ENCODE assay signal across 1 cellular context in the genomic region with DNA sequence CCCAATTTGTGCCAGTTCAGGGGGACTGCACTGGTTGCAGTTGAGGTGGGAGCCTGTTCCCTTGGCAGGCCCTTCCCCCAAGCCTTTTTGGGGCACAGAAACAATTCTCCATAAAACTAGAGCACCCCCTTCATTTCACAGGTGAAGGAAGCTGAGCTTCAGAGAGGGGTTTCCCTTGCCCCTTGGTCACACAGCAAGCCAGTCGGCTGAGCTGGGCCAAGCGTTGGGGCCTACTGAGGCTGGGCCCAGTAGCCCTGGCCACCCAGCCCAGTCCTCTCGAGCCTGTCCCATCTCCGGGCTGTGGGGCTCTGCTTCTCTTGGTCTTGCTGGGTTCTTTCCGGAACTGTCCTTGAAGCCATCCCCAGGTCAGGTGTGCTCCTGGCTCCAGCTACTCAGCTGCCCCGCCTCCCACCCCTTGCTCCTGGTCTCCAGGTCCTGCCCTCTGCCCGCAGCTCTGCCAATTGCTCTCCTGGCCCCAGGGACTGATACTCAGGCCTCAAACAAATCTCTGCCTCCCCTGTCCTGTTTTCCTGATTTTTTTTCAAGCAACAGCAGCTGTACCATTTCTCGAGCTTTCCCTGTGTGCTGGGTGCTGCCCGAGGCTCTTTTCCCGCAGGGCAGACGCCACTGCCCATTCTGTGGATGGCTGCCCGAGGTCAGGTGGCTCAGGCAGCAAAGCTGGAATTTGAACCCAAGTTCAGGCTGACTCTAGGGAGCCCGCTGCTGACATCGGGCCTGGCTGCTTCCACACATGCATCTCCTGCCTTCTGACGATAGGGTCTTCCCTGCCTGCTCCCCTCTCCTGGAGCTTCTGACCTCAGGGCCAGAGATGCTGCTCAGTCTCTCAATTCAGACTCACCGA.
TF ChIP-seq lines count a peak whose summit lies in the region.

No MANE protein-coding gene starts in this region.

TF ChIP-seq in HepG2, 621 proteins besides CTCF, POLR2A, EP300 and RAD21 (continued from another document and continues in another):
- TF ChIP-seq, protein P1, sequence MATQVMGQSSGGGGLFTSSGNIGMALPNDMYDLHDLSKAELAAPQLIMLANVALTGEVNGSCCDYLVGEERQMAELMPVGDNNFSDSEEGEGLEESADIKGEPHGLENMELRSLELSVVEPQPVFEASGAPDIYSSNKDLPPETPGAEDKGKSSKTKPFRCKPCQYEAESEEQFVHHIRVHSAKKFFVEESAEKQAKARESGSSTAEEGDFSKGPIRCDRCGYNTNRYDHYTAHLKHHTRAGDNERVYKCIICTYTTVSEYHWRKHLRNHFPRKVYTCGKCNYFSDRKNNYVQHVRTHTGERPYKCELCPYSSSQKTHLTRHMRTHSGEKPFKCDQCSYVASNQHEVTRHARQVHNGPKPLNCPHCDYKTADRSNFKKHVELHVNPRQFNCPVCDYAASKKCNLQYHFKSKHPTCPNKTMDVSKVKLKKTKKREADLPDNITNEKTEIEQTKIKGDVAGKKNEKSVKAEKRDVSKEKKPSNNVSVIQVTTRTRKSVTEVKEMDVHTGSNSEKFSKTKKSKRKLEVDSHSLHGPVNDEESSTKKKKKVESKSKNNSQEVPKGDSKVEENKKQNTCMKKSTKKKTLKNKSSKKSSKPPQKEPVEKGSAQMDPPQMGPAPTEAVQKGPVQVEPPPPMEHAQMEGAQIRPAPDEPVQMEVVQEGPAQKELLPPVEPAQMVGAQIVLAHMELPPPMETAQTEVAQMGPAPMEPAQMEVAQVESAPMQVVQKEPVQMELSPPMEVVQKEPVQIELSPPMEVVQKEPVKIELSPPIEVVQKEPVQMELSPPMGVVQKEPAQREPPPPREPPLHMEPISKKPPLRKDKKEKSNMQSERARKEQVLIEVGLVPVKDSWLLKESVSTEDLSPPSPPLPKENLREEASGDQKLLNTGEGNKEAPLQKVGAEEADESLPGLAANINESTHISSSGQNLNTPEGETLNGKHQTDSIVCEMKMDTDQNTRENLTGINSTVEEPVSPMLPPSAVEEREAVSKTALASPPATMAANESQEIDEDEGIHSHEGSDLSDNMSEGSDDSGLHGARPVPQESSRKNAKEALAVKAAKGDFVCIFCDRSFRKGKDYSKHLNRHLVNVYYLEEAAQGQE (IDR thresholded peaks at IDR 0.05; ENCODE audit: borderline replicate concordance in 1 of 2, low read depth in 1 of 2, low read length in 2 of 2) = no peak
- peak; percentile 43; the same call in 1 of the 2 replicates for TF ChIP-seq ZSCAN31 (CRISPR knock-in tag; IDR thresholded peaks at IDR 0.05; ENCODE audit: low read depth)
- peak; percentile 47; the same call in 1 of the 2 replicates for TF ChIP-seq AKAP8 (CRISPR knock-in tag; IDR thresholded peaks at IDR 0.05)
- TF ChIP-seq, protein P2, sequence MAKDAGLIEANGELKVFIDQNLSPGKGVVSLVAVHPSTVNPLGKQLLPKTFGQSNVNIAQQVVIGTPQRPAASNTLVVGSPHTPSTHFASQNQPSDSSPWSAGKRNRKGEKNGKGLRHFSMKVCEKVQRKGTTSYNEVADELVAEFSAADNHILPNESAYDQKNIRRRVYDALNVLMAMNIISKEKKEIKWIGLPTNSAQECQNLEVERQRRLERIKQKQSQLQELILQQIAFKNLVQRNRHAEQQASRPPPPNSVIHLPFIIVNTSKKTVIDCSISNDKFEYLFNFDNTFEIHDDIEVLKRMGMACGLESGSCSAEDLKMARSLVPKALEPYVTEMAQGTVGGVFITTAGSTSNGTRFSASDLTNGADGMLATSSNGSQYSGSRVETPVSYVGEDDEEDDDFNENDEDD (CRISPR knock-in tag; IDR thresholded peaks at IDR 0.05; ENCODE audit: borderline replicate concordance) = no peak
- no peak for TF ChIP-seq IKZF4 (CRISPR knock-in tag; IDR thresholded peaks at IDR 0.05; ENCODE audit: borderline replicate concordance, low read depth, not compliant biosample characterization)
- no peak for TF ChIP-seq NFIB (CRISPR knock-in tag; IDR thresholded peaks at IDR 0.05; ENCODE audit: borderline replicate concordance)
- TF ChIP-seq ZZZ3 (CRISPR knock-in tag; IDR thresholded peaks at IDR 0.05; ENCODE audit: borderline replicate concordance) = no peak
- TF ChIP-seq ZMYM4 (CRISPR knock-in tag; IDR thresholded peaks at IDR 0.05) = no peak
- no peak for TF ChIP-seq SAFB2 (CRISPR knock-in tag; IDR thresholded peaks at IDR 0.05; ENCODE audit: borderline replicate concordance, low read depth)
- TF ChIP-seq DR1 (CRISPR knock-in tag; IDR thresholded peaks at IDR 0.05) = no peak; the same call in 1 of the 2 replicates
- TF ChIP-seq ZMYM2 (CRISPR knock-in tag; IDR thresholded peaks at IDR 0.05) = no peak
- TF ChIP-seq CAMTA2 (CRISPR knock-in tag; IDR thresholded peaks at IDR 0.05; ENCODE audit: borderline replicate concordance) = no peak
- TF ChIP-seq ZNF703 (CRISPR knock-in tag; IDR thresholded peaks at IDR 0.05; ENCODE audit: borderline replicate concordance) = no peak
- TF ChIP-seq MEF2D (CRISPR knock-in tag; IDR thresholded peaks at IDR 0.05) = no peak
- TF ChIP-seq ZBTB42 (CRISPR knock-in tag; IDR thresholded peaks at IDR 0.05) = no peak
- no peak for TF ChIP-seq ZSCAN22 (CRISPR knock-in tag; IDR thresholded peaks at IDR 0.05)
- TF ChIP-seq, protein P3, sequence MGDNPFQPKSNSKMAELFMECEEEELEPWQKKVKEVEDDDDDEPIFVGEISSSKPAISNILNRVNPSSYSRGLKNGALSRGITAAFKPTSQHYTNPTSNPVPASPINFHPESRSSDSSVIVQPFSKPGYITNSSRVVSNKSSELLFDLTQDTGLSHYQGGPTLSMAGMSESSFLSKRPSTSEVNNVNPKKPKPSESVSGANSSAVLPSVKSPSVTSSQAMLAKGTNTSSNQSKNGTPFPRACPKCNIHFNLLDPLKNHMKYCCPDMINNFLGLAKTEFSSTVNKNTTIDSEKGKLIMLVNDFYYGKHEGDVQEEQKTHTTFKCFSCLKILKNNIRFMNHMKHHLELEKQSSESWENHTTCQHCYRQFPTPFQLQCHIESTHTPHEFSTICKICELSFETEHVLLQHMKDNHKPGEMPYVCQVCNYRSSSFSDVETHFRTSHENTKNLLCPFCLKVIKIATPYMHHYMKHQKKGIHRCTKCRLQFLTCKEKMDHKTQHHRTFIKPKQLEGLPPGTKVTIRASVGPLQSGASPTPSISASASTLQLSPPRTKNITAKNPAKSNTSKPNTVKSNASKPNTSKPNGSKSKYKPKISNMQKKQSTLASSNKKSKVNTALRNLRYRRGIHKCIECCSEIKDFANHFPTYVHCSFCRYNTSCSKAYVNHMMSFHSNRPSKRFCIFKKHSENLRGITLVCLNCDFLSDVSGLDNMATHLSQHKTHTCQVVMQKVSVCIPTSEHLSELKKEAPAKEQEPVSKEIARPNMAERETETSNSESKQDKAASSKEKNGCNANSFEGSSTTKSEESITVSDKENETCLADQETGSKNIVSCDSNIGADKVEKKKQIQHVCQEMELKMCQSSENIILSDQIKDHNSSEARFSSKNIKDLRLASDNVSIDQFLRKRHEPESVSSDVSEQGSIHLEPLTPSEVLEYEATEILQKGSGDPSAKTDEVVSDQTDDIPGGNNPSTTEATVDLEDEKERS (CRISPR knock-in tag; IDR thresholded peaks at IDR 0.05) = no peak
- TF ChIP-seq HMG20B (CRISPR knock-in tag; conservative IDR thresholded peaks at IDR 0.05) = no peak
- no peak for TF ChIP-seq ZSCAN21 (CRISPR knock-in tag; IDR thresholded peaks at IDR 0.05; ENCODE audit: borderline replicate concordance)
- peak; percentile 70 for TF ChIP-seq ZFX (CRISPR knock-in tag; IDR thresholded peaks at IDR 0.05; ENCODE audit: low read depth)
- TF ChIP-seq, protein P4, sequence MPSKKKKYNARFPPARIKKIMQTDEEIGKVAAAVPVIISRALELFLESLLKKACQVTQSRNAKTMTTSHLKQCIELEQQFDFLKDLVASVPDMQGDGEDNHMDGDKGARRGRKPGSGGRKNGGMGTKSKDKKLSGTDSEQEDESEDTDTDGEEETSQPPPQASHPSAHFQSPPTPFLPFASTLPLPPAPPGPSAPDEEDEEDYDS (CRISPR knock-in tag; IDR thresholded peaks at IDR 0.05) = 0 out of 2 replicates have a peak, but pooled peaks have one; percentile 36
- TF ChIP-seq, protein P5, sequence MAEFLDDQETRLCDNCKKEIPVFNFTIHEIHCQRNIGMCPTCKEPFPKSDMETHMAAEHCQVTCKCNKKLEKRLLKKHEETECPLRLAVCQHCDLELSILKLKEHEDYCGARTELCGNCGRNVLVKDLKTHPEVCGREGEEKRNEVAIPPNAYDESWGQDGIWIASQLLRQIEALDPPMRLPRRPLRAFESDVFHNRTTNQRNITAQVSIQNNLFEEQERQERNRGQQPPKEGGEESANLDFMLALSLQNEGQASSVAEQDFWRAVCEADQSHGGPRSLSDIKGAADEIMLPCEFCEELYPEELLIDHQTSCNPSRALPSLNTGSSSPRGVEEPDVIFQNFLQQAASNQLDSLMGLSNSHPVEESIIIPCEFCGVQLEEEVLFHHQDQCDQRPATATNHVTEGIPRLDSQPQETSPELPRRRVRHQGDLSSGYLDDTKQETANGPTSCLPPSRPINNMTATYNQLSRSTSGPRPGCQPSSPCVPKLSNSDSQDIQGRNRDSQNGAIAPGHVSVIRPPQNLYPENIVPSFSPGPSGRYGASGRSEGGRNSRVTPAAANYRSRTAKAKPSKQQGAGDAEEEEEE (CRISPR knock-in tag; IDR thresholded peaks at IDR 0.05; ENCODE audit: borderline replicate concordance) = no peak; the same call in 1 of the 2 replicates
- no peak for TF ChIP-seq GATAD2A (CRISPR knock-in tag; IDR thresholded peaks at IDR 0.05)
- TF ChIP-seq FOSL1 (CRISPR knock-in tag; IDR thresholded peaks at IDR 0.05; ENCODE audit: borderline replicate concordance) = 0 out of 2 replicates have a peak, but pooled peaks have one; percentile 14
- TF ChIP-seq ZNF367 (CRISPR knock-in tag; IDR thresholded peaks at IDR 0.05; ENCODE audit: borderline replicate concordance) = no peak
- TF ChIP-seq PCBP2 (optimal IDR thresholded peaks at IDR 0.05; ENCODE audit: low read depth, low read length, poor library complexity, severe bottlenecking) = no peak
- 0 out of 2 replicates have a peak, but pooled peaks have one; percentile 16 for TF ChIP-seq ZNF121 (CRISPR knock-in tag; IDR thresholded peaks at IDR 0.05)
- no peak for TF ChIP-seq ZNF225 (CRISPR knock-in tag; IDR thresholded peaks at IDR 0.05)
- TF ChIP-seq ZMAT3 (CRISPR knock-in tag; conservative IDR thresholded peaks at IDR 0.05) = no peak
- no peak for TF ChIP-seq SKI (IDR thresholded peaks at IDR 0.05; ENCODE audit: partially characterized antibody)
- 0 out of 2 replicates have a peak, but pooled peaks have one; percentile 22 for TF ChIP-seq WIZ (CRISPR knock-in tag; IDR thresholded peaks at IDR 0.05)
- no peak for TF ChIP-seq SRF (IDR thresholded peaks at IDR 0.05; ENCODE audit: low read depth, low read length)
- TF ChIP-seq, protein P6, sequence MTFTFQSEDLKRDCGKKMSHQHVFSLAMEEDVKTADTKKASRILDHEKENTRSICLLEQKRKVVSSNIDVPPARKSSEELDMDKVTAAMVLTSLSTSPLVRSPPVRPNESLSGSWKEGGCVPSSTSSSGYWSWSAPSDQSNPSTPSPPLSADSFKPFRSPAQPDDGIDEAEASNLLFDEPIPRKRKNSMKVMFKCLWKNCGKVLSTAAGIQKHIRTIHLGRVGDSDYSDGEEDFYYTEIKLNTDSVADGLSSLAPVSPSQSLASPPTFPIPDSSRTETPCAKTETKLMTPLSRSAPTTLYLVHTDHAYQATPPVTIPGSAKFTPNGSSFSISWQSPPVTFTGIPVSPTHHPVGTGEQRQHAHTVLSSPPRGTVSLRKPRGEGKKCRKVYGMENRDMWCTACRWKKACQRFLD (CRISPR knock-in tag; IDR thresholded peaks at IDR 0.05; ENCODE audit: borderline replicate concordance) = no peak
- no peak for TF ChIP-seq ZNF619 (CRISPR knock-in tag; IDR thresholded peaks at IDR 0.05)
- no peak for TF ChIP-seq POLR2AphosphoS2 (IDR thresholded peaks at IDR 0.05; ENCODE audit: low read depth, low read length)
- peak; percentile 39; the same call in 1 of the 2 replicates for TF ChIP-seq ISL2 (CRISPR knock-in tag; IDR thresholded peaks at IDR 0.05)
- no peak for TF ChIP-seq ZNF737 (CRISPR knock-in tag; IDR thresholded peaks at IDR 0.05; ENCODE audit: borderline replicate concordance)
- no peak for TF ChIP-seq PLRG1 (conservative IDR thresholded peaks at IDR 0.05)
- TF ChIP-seq ZNF589 (CRISPR knock-in tag; conservative IDR thresholded peaks at IDR 0.05) = no peak
- TF ChIP-seq PAX8 (CRISPR knock-in tag; IDR thresholded peaks at IDR 0.05; ENCODE audit: borderline replicate concordance) = no peak
- TF ChIP-seq, protein P7, sequence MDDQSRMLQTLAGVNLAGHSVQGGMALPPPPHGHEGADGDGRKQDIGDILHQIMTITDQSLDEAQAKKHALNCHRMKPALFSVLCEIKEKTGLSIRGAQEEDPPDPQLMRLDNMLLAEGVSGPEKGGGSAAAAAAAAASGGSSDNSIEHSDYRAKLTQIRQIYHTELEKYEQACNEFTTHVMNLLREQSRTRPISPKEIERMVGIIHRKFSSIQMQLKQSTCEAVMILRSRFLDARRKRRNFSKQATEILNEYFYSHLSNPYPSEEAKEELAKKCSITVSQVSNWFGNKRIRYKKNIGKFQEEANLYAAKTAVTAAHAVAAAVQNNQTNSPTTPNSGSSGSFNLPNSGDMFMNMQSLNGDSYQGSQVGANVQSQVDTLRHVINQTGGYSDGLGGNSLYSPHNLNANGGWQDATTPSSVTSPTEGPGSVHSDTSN (CRISPR knock-in tag; IDR thresholded peaks at IDR 0.05; ENCODE audit: borderline replicate concordance) = no peak
- TF ChIP-seq ZNF792 (CRISPR knock-in tag; IDR thresholded peaks at IDR 0.05) = no peak
- TF ChIP-seq, protein P8, sequence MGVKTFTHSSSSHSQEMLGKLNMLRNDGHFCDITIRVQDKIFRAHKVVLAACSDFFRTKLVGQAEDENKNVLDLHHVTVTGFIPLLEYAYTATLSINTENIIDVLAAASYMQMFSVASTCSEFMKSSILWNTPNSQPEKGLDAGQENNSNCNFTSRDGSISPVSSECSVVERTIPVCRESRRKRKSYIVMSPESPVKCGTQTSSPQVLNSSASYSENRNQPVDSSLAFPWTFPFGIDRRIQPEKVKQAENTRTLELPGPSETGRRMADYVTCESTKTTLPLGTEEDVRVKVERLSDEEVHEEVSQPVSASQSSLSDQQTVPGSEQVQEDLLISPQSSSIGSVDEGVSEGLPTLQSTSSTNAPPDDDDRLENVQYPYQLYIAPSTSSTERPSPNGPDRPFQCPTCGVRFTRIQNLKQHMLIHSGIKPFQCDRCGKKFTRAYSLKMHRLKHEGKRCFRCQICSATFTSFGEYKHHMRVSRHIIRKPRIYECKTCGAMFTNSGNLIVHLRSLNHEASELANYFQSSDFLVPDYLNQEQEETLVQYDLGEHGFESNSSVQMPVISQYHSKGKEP (CRISPR knock-in tag; IDR thresholded peaks at IDR 0.05) = no peak
- TF ChIP-seq ZNF816 (CRISPR knock-in tag; IDR thresholded peaks at IDR 0.05; ENCODE audit: borderline replicate concordance) = no peak
- TF ChIP-seq TOPORS (CRISPR knock-in tag; IDR thresholded peaks at IDR 0.05) = no peak
- TF ChIP-seq, protein P9, sequence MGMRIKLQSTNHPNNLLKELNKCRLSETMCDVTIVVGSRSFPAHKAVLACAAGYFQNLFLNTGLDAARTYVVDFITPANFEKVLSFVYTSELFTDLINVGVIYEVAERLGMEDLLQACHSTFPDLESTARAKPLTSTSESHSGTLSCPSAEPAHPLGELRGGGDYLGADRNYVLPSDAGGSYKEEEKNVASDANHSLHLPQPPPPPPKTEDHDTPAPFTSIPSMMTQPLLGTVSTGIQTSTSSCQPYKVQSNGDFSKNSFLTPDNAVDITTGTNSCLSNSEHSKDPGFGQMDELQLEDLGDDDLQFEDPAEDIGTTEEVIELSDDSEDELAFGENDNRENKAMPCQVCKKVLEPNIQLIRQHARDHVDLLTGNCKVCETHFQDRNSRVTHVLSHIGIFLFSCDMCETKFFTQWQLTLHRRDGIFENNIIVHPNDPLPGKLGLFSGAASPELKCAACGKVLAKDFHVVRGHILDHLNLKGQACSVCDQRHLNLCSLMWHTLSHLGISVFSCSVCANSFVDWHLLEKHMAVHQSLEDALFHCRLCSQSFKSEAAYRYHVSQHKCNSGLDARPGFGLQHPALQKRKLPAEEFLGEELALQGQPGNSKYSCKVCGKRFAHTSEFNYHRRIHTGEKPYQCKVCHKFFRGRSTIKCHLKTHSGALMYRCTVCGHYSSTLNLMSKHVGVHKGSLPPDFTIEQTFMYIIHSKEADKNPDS (CRISPR knock-in tag; IDR thresholded peaks at IDR 0.05) = no peak; the same call in 1 of the 2 replicates
- no peak for TF ChIP-seq ZFP82 (CRISPR knock-in tag; IDR thresholded peaks at IDR 0.05; ENCODE audit: borderline replicate concordance)
